Comparison of ENCODE assay signal across 11 cellular contexts in the genomic region with DNA sequence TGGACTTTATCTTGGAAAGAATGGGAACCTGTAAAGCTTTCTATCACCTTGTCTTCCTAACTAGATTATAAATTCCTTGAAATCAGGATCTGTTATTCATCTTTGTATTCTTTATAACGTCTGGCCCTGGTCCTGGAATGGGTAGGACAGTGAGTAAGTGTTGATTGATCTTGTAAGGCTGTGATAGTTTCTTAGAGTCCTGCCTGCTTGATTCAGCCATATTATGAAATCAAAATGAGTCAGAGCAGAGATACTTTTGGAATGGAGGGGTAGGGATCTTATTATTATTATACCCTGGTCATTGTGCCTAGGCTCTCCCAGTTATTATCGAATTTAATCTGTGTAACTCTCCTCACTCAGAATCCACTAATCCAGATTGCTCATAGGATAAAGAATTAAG.
DNase-seq lines count a peak whose midpoint lies in the region; ATAC-seq and TF ChIP-seq lines count a peak whose summit lies in the region.
"Had no signal": no experiment of that assay in that cellular context is flagged by ENCODE, and none has a peak within 500 bp of the region (broad histone marks: within the 10 kb centered on the region; RNA-seq: fewer than 3 reads in every experiment).

No MANE protein-coding gene starts in this region.

- H3K9me2 ChIP-seq in SK-N-SH, result no peaks in the 10 kb centered on the region

- H3K4me3 ChIP-seq in SK-N-SH (ENCODE audit: low read depth in 2 of 2, low read length in 1 of 2) (no peak overlapping the region), fibroblast of villous mesenchyme (ENCODE audit: low read depth, low read length) (no peak overlapping the region), skeletal muscle satellite cell (ENCODE audit: low read length) (no peak overlapping the region), A673 (ENCODE audit: low read depth, low read length, poor library complexity, severe bottlenecking) (no peak overlapping the region)

- H3K27ac ChIP-seq in SK-N-SH (ENCODE audit: low read depth in 2 of 2, low read length in 1 of 2) (no peak overlapping the region), A673 (ENCODE audit: low read depth, low read length, poor library complexity, severe bottlenecking) (no peak overlapping the region)

- H3K79me2 ChIP-seq in SK-N-SH (ENCODE audit: insufficient read depth), result no peaks in the 10 kb centered on the region; the same call in 1 of the 2 replicates

- H3K4me2 ChIP-seq in SK-N-SH, result no peak overlapping the region
- H3K4me2 ChIP-seq in skeletal muscle satellite cell (ENCODE audit: low read length), result peak overlapping the region; percentile 16

- TF ChIP-seq RAD21 in SK-N-SH (IDR thresholded peaks at IDR 0.05; ENCODE audit: low read length), result no peak

- no peak for TF ChIP-seq EP300 in SK-N-SH (IDR thresholded peaks at IDR 0.05; ENCODE audit: borderline replicate concordance in 1 of 2, low read depth in 1 of 2, low read length in 1 of 2)

- WGBS in SK-N-SH (ENCODE audit: low lambda C conversion rate), result 44% methylated on average over 2 of the region's 2 CpGs

- no peak overlapping the region for H3K9ac ChIP-seq in SK-N-SH
- H3K9ac ChIP-seq in skeletal muscle satellite cell (ENCODE audit: low read depth, low read length), result no peak overlapping the region

- H3K4me1 ChIP-seq in SK-N-SH (ENCODE audit: control insufficient read depth in 1 of 2, insufficient read depth in 2 of 2, low read depth in 1 of 2, low read length in 1 of 2) (peaks cover 2 to 17% of the 10 kb centered on the region in 2 experiments), skeletal muscle satellite cell (ENCODE audit: control insufficient read depth, insufficient read depth, low read length) (peaks cover 50% of the 10 kb centered on the region), A673 (ENCODE audit: insufficient read depth, low read length, poor library complexity, severe bottlenecking) (peaks cover 11% of the 10 kb centered on the region)

- H3K27me3 ChIP-seq in SK-N-SH (ENCODE audit: insufficient read depth) (no peaks in the 10 kb centered on the region), skeletal muscle satellite cell (ENCODE audit: control insufficient read depth, insufficient read depth, low read length) (no peaks in the 10 kb centered on the region), A673 (replicated peaks; ENCODE audit: insufficient read depth, low read depth, low read length, poor library complexity) (no peaks in the 10 kb centered on the region)

- peak overlapping the region; percentile 46 for H3K27ac Mint-ChIP-seq in HFFc6

- peak; percentile 36 for DNase-seq in HFFc6
- DNase-seq in SK-N-SH, result no peak
- DNase-seq in fibroblast of villous mesenchyme (ENCODE audit: low read depth), result peak; percentile 53
- no peak for DNase-seq in activated gamma-delta T cell (lab: John Stamatoyannopoulos, UW)
- DNase-seq in A673 (ENCODE audit: low spot score), result no peak
- DNase-seq: activated CD8-positive, alpha-beta memory T cell treated with anti-CD3 and anti-CD28 coated beads, Interleukin-2, amount 50 U/mL, for 4 hours; NCI-H526 treated with DMSO at 0.1 percent for 48 hours; small intestine had no signal

- BruUV-seq in A673 (replicated peaks; lab: Mats Ljungman, UMichigan), result no TSS peak

- no peak overlapping the region for H2AFZ ChIP-seq in SK-N-SH (ENCODE audit: low read depth)

- CTCF ChIA-PET in SK-N-SH (lab: Yijun Ruan, JAX) (no interaction called here), A673 (lab: Charles Lee) (no interaction called here)

- peaks cover 22% of the 10 kb centered on the region for H3K36me3 Mint-ChIP-seq in HFFc6 (ENCODE audit: low read depth)

- H3K4me1 Mint-ChIP-seq in HFFc6 (ENCODE audit: low read depth), result peaks cover 64% of the 10 kb centered on the region

- H3K27me3 Mint-ChIP-seq in HFFc6 (ENCODE audit: insufficient read depth), result no peaks in the 10 kb centered on the region; the same call in 1 of the 2 replicates

- peaks cover 9% of the 10 kb centered on the region for H3K9me3 Mint-ChIP-seq in HFFc6

- H3K36me3 ChIP-seq in SK-N-SH (replicated peaks in 1 of 2; ENCODE audit: control insufficient read depth in 1 of 2, insufficient read depth in 2 of 2, low read length in 1 of 2), result peaks cover 0 to 14% of the 10 kb centered on the region in 2 experiments
- no peaks in the 10 kb centered on the region for H3K36me3 ChIP-seq in skeletal muscle satellite cell (ENCODE audit: insufficient read depth, low read length)
- H3K36me3 ChIP-seq in A673 (ENCODE audit: insufficient read depth, low read length, poor library complexity, severe bottlenecking), result no peaks in the 10 kb centered on the region

- TF ChIP-seq CTCF in HFFc6 (IDR thresholded peaks at IDR 0.05), result no peak
- no peak for TF ChIP-seq CTCF in SK-N-SH (IDR thresholded peaks at IDR 0.05)
- TF ChIP-seq CTCF in fibroblast of villous mesenchyme (IDR thresholded peaks at IDR 0.05; ENCODE audit: insufficient read depth, low read depth, low read length), result no peak
- TF ChIP-seq CTCF in A673 (conservative IDR thresholded peaks at IDR 0.05; ENCODE audit: low read depth, low read length), result no peak

- no peaks in the 10 kb centered on the region for H4K20me1 ChIP-seq in SK-N-SH (ENCODE audit: insufficient read depth)

- no peaks in the 10 kb centered on the region for H3K9me3 ChIP-seq in SK-N-SH
- peaks cover 3% of the 10 kb centered on the region for H3K9me3 ChIP-seq in skeletal muscle satellite cell (replicated peaks; ENCODE audit: low read length)
- no peaks in the 10 kb centered on the region for H3K9me3 ChIP-seq in A673 (ENCODE audit: low read depth, low read length, poor library complexity, severe bottlenecking)

- POLR2A ChIA-PET in SK-N-SH (lab: Yijun Ruan, JAX), result no interaction called here
- POLR2A ChIA-PET in A673 (lab: Charles Lee; ENCODE audit: low non-redundant PET), result no interaction called here

- peaks cover 24% of the 10 kb centered on the region for H3F3A ChIP-seq in SK-N-SH (replicated peaks; ENCODE audit: insufficient read depth)

- no peak for ATAC-seq in HG02973 (IDR thresholded peaks at IDR 0.05; ENCODE audit: unreplicated experiment)

- H3K4me3 Mint-ChIP-seq in HFFc6, result 0 out of 2 replicates have a peak overlapping the region, but pooled peaks have one; percentile 5
- H3K4me3 Mint-ChIP-seq: neural crest cell had no signal

- intact Hi-C loops in A673 (cut with micrococcal nuclease; ENCODE audit: unreplicated experiment), result no loop called here

TF ChIP-seq in SK-N-SH, 30 proteins besides CTCF, POLR2A, EP300 and RAD21:
- TF ChIP-seq GABPA (IDR thresholded peaks at IDR 0.05; ENCODE audit: low read depth) (no peak), FOSL2 (IDR thresholded peaks at IDR 0.05; ENCODE audit: borderline replicate concordance, low read depth) (peak; percentile 11; the same call in 1 of the 2 replicates)

Comparison
In these comparisons a context has a peak if more than half of its experiments do, and no peak if none do; other contexts are left out.
1. DNase-seq: peak in HFFc6 (single experiment) and fibroblast of villous mesenchyme (single experiment); none in SK-N-SH (single experiment), activated gamma-delta T cell (single experiment) and A673 (single experiment).